15 cellular contexts compared by ENCODE assay signal in genomic region chr15:66489179-66489791, GRCh38. TPM values are rescaled to one million over a fixed set of nuclear protein-coding genes. Genes with fewer than 3 reads are reported as not detected.
DNase-seq lines count a peak whose midpoint lies in the region; ATAC-seq and TF ChIP-seq lines count a peak whose summit lies in the region.
"Had no signal": no experiment of that assay in that cellular context is flagged by ENCODE, and none has a peak within 500 bp of the region (broad histone marks: within the 10 kb centered on the region; RNA-seq: fewer than 3 reads in every experiment).

No MANE protein-coding gene starts in this region.

- H3K27ac ChIP-seq in heart left ventricle, result no peak overlapping the region
- H3K27ac ChIP-seq: HL-60, upper lobe of right lung had no signal

- ATAC-seq in heart left ventricle (peak in 3 of 4 donors; percentile 30 to 64 (median 44)), Right ventricle myocardium inferior (no peak), GM18873 (IDR thresholded peaks at IDR 0.05; ENCODE audit: low FRiP score, unreplicated experiment) (no peak), GM21529 (IDR thresholded peaks at IDR 0.05; ENCODE audit: unreplicated experiment) (no peak)

- H3K4me1 ChIP-seq in heart left ventricle, result peaks cover 0 to 15% (median 0%) of the 10 kb centered on the region in 12 donors
- H3K4me1 ChIP-seq: pancreas, upper lobe of right lung had no signal

- H3K4me3 ChIP-seq in heart left ventricle, result no peak overlapping the region
- H3K4me3 ChIP-seq in MG63, result no peak overlapping the region
- H3K4me3 ChIP-seq in fibroblast of the aortic adventitia (ENCODE audit: low read depth, low read length), result no peak overlapping the region
- H3K4me3 ChIP-seq: pancreas, upper lobe of right lung had no signal

- H3K9me3 ChIP-seq in heart left ventricle (no peaks in the 10 kb centered on the region), MG63 (no peaks in the 10 kb centered on the region)
- H3K9me3 ChIP-seq: pancreas, upper lobe of right lung had no signal

- peaks cover 0 to 100% (median 87%) of the 10 kb centered on the region in 9 donors for H3K36me3 ChIP-seq in heart left ventricle
- H3K36me3 ChIP-seq in MG63, result peaks cover 89% of the 10 kb centered on the region

- TF ChIP-seq POLR2A in heart left ventricle (IDR thresholded peaks at IDR 0.05), result no peak

- WGBS in heart left ventricle, 4 donors, result 71 to 76% (median 73%) methylated on average over 6 of the region's 6 CpGs

- intact Hi-C loops in heart left ventricle (cut with DNase I), result no loop called here
- intact Hi-C loops in Right ventricle myocardium inferior (cut with DNase I), result no loop called here

- H3K27me3 ChIP-seq in heart left ventricle, result no peaks in the 10 kb centered on the region
- H3K27me3 ChIP-seq in MG63, result no peaks in the 10 kb centered on the region
- H3K27me3 ChIP-seq: pancreas, upper lobe of right lung had no signal

- TF ChIP-seq CTCF in heart left ventricle (IDR thresholded peaks at IDR 0.05), result no peak
- TF ChIP-seq CTCF in fibroblast of the aortic adventitia (IDR thresholded peaks at IDR 0.05; ENCODE audit: insufficient read depth, low read length), result no peak

- DNase-seq in heart left ventricle (no peak), Right ventricle myocardium inferior (ENCODE audit: missing footprints) (no peak), MG63 (peak; percentile 91), fibroblast of the aortic adventitia (ENCODE audit: low read depth) (peak; percentile 78), NCI-H1694 (lab: John Stamatoyannopoulos, UW) (no peak)
- DNase-seq: Karpas-422, NCI-H1436, NCI-H446 treated with DMSO at 0.1 percent for 48 hours, NCI-H82, pancreas, RPMI8226, upper lobe of right lung had no signal

RNA-seq across cellular contexts. Expression of gene SNAPC5, which starts 8.3 kb away (rescaled TPM):
- total RNA-seq in heart left ventricle (10 to 100 TPM; 25.4 to 38.6 (median 28.3) TPM), Right ventricle myocardium inferior (40.8 TPM), fibroblast of the aortic adventitia (ENCODE audit: low replicate concordance) (7.8 and 23.8 TPM in 2 replicates)
- 10 to 100 TPM; 30.0 to 59.5 TPM for polyA plus RNA-seq in heart left ventricle
- 35.4 and 40.8 TPM in 2 replicates for total RNA-seq in MG63 (2014; rRNA removed; shearing (Covaris generic); ENCODE audit: low replicate concordance)

RNA-seq across cellular contexts. Expression of gene RPL4, which starts 15.4 kb away (rescaled TPM):
- total RNA-seq in heart left ventricle, result 1,000 to 10,000 TPM; 1,009 to 1,685 (median 1,364) TPM
- 1,000 to 10,000 TPM; 1,143 to 4,065 TPM for polyA plus RNA-seq in heart left ventricle
- 1,478 TPM for total RNA-seq in Right ventricle myocardium inferior
- total RNA-seq in MG63 (2014; rRNA removed; shearing (Covaris generic); ENCODE audit: low replicate concordance), result 9,593 and 13,354 TPM in 2 replicates
- 3,473 and 4,222 TPM in 2 replicates for total RNA-seq in fibroblast of the aortic adventitia (ENCODE audit: low replicate concordance)

RNA-seq across cellular contexts. Expression of gene ZWILCH, which starts 15.8 kb away (rescaled TPM):
- total RNA-seq in heart left ventricle, result 1 to 10 TPM; 1.8 to 5.4 (median 2.6) TPM
- polyA plus RNA-seq in heart left ventricle, result 1 to 10 TPM in 1 of 2 donors, under 1 TPM in 1; 0.53 to 4.7 TPM
- 2.1 TPM for total RNA-seq in Right ventricle myocardium inferior
- total RNA-seq in MG63 (2014; rRNA removed; shearing (Covaris generic); ENCODE audit: low replicate concordance), result 36.4 and 59.1 TPM in 2 replicates
- total RNA-seq in fibroblast of the aortic adventitia (ENCODE audit: low replicate concordance), result 7.8 and 36.5 TPM in 2 replicates

Comparison
In these comparisons a context has a peak if more than half of its experiments do, and no peak if none do; other contexts are left out.
1. ATAC-seq: peak in heart left ventricle (3 of 4); none in Right ventricle myocardium inferior (single experiment), GM18873 (single experiment) and GM21529 (single experiment).
2. DNase-seq: peak in MG63 (single experiment) and fibroblast of the aortic adventitia (single experiment); none in heart left ventricle (0 of 5), Right ventricle myocardium inferior (single experiment) and NCI-H1694 (single experiment).